In the genomic region with DNA sequence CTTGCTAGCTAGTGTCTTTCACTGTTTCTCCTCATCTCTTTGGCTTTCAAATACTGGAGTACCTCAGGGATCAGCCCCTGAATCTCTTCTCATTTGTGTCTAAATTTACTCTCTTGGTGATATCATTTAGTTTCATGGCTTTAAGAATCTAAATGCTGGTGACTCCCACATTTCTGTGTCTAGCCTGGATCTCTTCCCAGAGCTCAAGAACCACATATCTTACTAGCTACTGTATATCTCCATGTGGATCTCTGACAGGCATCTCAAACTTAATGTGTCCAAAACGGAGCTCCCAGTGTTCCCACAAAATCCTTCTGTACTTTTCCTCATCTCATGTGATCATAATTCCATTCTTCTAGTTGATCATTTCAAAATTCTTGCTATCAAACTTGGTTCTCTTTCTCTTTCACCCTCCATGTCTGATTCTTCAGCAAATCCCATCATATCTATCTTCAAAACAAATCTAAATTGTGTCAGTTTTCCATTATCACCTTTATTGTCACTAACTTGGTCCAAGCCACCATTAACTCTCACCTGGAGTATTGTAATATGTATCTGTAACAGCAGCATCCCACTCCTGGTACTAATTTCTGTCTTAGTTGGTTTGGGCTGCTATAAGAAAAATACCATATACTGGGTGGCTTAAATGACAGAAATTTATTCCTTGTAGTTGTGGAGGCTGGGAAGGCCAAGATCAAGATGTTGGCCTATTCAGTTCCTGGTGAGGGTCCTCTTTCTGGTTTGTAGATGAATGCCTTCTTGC, we compare ENCODE assay signal across 1 cellular context.
A peak's percentile ranks its signal among the peaks of the same experiment; 100 is the strongest.
TF ChIP-seq lines count a peak whose summit lies in the region.

No MANE protein-coding gene starts in this region.

TF ChIP-seq in HEK293, 187 proteins besides CTCF, POLR2A, EP300 and RAD21 (continued from another document):
- TF ChIP-seq, protein P1, sequence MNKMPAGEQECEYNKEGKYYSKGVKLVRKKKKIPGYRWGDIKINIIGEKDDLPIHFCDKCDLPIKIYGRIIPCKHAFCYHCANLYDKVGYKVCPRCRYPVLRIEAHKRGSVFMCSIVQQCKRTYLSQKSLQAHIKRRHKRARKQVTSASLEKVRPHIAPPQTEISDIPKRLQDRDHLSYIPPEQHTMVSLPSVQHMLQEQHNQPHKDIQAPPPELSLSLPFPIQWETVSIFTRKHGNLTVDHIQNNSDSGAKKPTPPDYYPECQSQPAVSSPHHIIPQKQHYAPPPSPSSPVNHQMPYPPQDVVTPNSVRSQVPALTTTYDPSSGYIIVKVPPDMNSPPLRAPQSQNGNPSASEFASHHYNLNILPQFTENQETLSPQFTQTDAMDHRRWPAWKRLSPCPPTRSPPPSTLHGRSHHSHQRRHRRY (tag by site-specific recombination; IDR thresholded peaks at IDR 0.05) = no peak
- 0 out of 2 replicates have a peak, but pooled peaks have one; percentile 43 for TF ChIP-seq TRIM28 (IDR thresholded peaks at IDR 0.05; ENCODE audit: borderline replicate concordance, low read length)
- TF ChIP-seq, protein P2, sequence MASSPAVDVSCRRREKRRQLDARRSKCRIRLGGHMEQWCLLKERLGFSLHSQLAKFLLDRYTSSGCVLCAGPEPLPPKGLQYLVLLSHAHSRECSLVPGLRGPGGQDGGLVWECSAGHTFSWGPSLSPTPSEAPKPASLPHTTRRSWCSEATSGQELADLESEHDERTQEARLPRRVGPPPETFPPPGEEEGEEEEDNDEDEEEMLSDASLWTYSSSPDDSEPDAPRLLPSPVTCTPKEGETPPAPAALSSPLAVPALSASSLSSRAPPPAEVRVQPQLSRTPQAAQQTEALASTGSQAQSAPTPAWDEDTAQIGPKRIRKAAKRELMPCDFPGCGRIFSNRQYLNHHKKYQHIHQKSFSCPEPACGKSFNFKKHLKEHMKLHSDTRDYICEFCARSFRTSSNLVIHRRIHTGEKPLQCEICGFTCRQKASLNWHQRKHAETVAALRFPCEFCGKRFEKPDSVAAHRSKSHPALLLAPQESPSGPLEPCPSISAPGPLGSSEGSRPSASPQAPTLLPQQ (tag by site-specific recombination; IDR thresholded peaks at IDR 0.05) = no peak
- TF ChIP-seq SETDB1 (IDR thresholded peaks at IDR 0.05; ENCODE audit: insufficient read length, low read length) = peak; percentile 15
- no peak for TF ChIP-seq HOXA7 (CRISPR knock-in tag; IDR thresholded peaks at IDR 0.05; ENCODE audit: borderline replicate concordance)
